ENCODE assay signal across 8 cellular contexts in genomic region chr19:2477141-2477710, GRCh38. TPM values are rescaled to one million over a fixed set of nuclear protein-coding genes. Genes with fewer than 3 reads are reported as not detected.
DNase-seq lines count a peak whose midpoint lies in the region; ATAC-seq, FAIRE-seq and TF ChIP-seq lines count a peak whose summit lies in the region.

No MANE protein-coding gene starts in this region.

- no peaks in the 10 kb centered on the region for H3K9me3 ChIP-seq in BE2C
- H3K9me3 ChIP-seq in astrocyte (ENCODE audit: insufficient read depth, low read depth, low read length): peaks cover 6% of the 10 kb centered on the region
- no peaks in the 10 kb centered on the region for H3K9me3 ChIP-seq in iPS-15b (ENCODE audit: control insufficient read depth, insufficient read depth, low read length)

- H2AFZ ChIP-seq in astrocyte (ENCODE audit: low read depth, low read length): no peak overlapping the region

- no peaks in the 10 kb centered on the region for H3K4me1 Mint-ChIP-seq in astrocyte (ENCODE audit: low read depth, unreplicated experiment)

- H3K9ac ChIP-seq in astrocyte (ENCODE audit: low read length): peak overlapping the region; percentile 98
- no peak overlapping the region for H3K9ac ChIP-seq in iPS-15b (ENCODE audit: low read depth, low read length)

- peak overlapping the region; percentile 97 for H3K27ac Mint-ChIP-seq in astrocyte (ENCODE audit: unreplicated experiment)

- peaks cover 40% of the 10 kb centered on the region for H3K79me2 ChIP-seq in astrocyte (ENCODE audit: insufficient read depth, low read length)

- H3K4me3 ChIP-seq in BE2C (ENCODE audit: low read depth, low read length) (peak overlapping the region; percentile 89), astrocyte (ENCODE audit: insufficient read depth, low read depth, low read length) (peak overlapping the region; percentile 98), iPS-15b (ENCODE audit: low read depth, low read length) (peak overlapping the region; percentile 84), skin epidermis (peak overlapping the region; percentile 58 to 98 (median 85))

- H3K4me1 ChIP-seq in BE2C (no peaks in the 10 kb centered on the region), astrocyte (ENCODE audit: insufficient read depth, low read length) (peaks cover 10% of the 10 kb centered on the region), iPS-15b (ENCODE audit: control insufficient read depth, insufficient read depth, low read length) (peaks cover 4% of the 10 kb centered on the region)

- peak overlapping the region; percentile 98 for H3K4me3 Mint-ChIP-seq in astrocyte (ENCODE audit: unreplicated experiment)

- no peak for ATAC-seq in GM19463 (IDR thresholded peaks at IDR 0.05; ENCODE audit: unreplicated experiment)

- peaks cover 18% of the 10 kb centered on the region for H3K36me3 Mint-ChIP-seq in astrocyte (ENCODE audit: low read depth, unreplicated experiment)

- FAIRE-seq in astrocyte (lab: Jason Lieb, UNC): no peak

- H3K27me3 Mint-ChIP-seq in astrocyte (ENCODE audit: low read depth, unreplicated experiment): no peaks in the 10 kb centered on the region

- DNase-seq in BE2C (no peak), LHCN-M2 (ENCODE audit: low read depth) (peak; percentile 36), astrocyte (ENCODE audit: low read depth) (no peak), NCI-H1930 (lab: John Stamatoyannopoulos, UW) (no peak), medulla oblongata (ENCODE audit: extremely low spot score) (no peak)

- peaks cover 11% of the 10 kb centered on the region for H3K9me3 Mint-ChIP-seq in astrocyte (ENCODE audit: unreplicated experiment)

- TF ChIP-seq CTCF in BE2C (IDR thresholded peaks at IDR 0.05; ENCODE audit: low read depth, low read length) (no peak), astrocyte (IDR thresholded peaks at IDR 0.05; ENCODE audit: insufficient read depth, low read depth, low read length) (no peak)

- peaks cover 34% of the 10 kb centered on the region for H4K20me1 ChIP-seq in astrocyte (ENCODE audit: insufficient read depth, low read length)

- peak overlapping the region; percentile 95 for H3K27ac ChIP-seq in astrocyte (ENCODE audit: low read depth, low read length)
- peak overlapping the region; percentile 37 to 98 (median 89) for H3K27ac ChIP-seq in skin epidermis

- H3K27me3 ChIP-seq in BE2C: peaks cover 15% of the 10 kb centered on the region
- H3K27me3 ChIP-seq in astrocyte (ENCODE audit: insufficient read depth, low read length): no peaks in the 10 kb centered on the region
- peaks cover 16% of the 10 kb centered on the region for H3K27me3 ChIP-seq in iPS-15b (ENCODE audit: control insufficient read depth, insufficient read depth, low read length)

- H3K36me3 ChIP-seq in BE2C (no peaks in the 10 kb centered on the region), astrocyte (ENCODE audit: insufficient read depth, low read length) (peaks cover 3% of the 10 kb centered on the region), iPS-15b (ENCODE audit: control insufficient read depth, insufficient read depth, low read length) (no peaks in the 10 kb centered on the region)

- H3K4me2 ChIP-seq in astrocyte (ENCODE audit: low read length): peak overlapping the region; percentile 93

RNA-seq across cellular contexts. Expression of gene GADD45B, which starts 1.3 kb away (rescaled TPM):
- 18.1 TPM for polyA plus RNA-seq in BE2C (2012; ENCODE audit: insufficient read depth, insufficient read length, low read depth)
- 42.6 and 49.8 TPM in 2 replicates for total RNA-seq in LHCN-M2 (2014; rRNA removed)
- 134 TPM for polyA plus RNA-seq in LHCN-M2 (2012)
- total RNA-seq in astrocyte: 161 and 190 TPM in 2 replicates

RNA-seq across cellular contexts. Expression of gene LMNB2, which starts 20.5 kb away (rescaled TPM):
- 111 TPM for polyA plus RNA-seq in BE2C (2012; ENCODE audit: insufficient read depth, insufficient read length, low read depth)
- 261 TPM in 2 replicates for total RNA-seq in LHCN-M2 (2014; rRNA removed)
- polyA plus RNA-seq in LHCN-M2 (2012): 93.5 TPM
- 64.0 and 72.1 TPM in 2 replicates for total RNA-seq in astrocyte

RNA-seq across cellular contexts. Expression of gene TIMM13, which starts 49.8 kb away (rescaled TPM):
- polyA plus RNA-seq in BE2C (2012; ENCODE audit: insufficient read depth, insufficient read length, low read depth): 1,450 TPM
- total RNA-seq in LHCN-M2 (2014; rRNA removed): 47.1 and 52.9 TPM in 2 replicates
- polyA plus RNA-seq in LHCN-M2 (2012): 103 TPM
- total RNA-seq in astrocyte: 93.4 and 105 TPM in 2 replicates
